In the genomic region with DNA sequence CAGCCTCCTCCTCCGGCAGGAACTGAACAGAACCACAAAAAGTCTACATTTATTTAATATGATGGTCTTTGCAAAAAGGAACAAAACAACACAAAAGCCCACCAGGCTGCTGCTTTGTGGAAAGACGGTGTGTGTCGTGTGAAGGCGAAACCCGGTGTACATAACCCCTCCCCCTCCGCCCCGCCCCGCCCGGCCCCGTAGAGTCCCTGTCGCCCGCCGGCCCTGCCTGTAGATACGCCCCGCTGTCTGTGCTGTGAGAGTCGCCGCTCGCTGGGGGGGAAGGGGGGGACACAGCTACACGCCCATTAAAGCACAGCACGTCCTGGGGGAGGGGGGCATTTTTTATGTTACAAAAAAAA, we compare ENCODE assay signal across 8 cellular contexts.
DNase-seq lines count a peak whose midpoint lies in the region; ATAC-seq and TF ChIP-seq lines count a peak whose summit lies in the region.

No MANE protein-coding gene starts in this region.

- no peak for TF ChIP-seq POLR2A in GM18505 (IDR thresholded peaks at IDR 0.05; ENCODE audit: borderline replicate concordance, extremely low read depth, insufficient read depth, insufficient read length)

- no peaks in the 10 kb centered on the region for H3K79me2 ChIP-seq in neural cell (replicated peaks; ENCODE audit: insufficient read depth, low read length)

- TF ChIP-seq RAD21 in neural cell (conservative IDR thresholded peaks at IDR 0.05): no peak

- TF ChIP-seq CTCF in neural cell (IDR thresholded peaks at IDR 0.05; ENCODE audit: poor library complexity, severe bottlenecking) (no peak), RWPE1 (conservative IDR thresholded peaks at IDR 0.05; ENCODE audit: low read depth) (no peak)

- H3K27ac Mint-ChIP-seq in central memory CD8-positive, alpha-beta T cell (ENCODE audit: low read depth): peak overlapping the region; percentile 18

- H3K27me3 ChIP-seq in neural cell (ENCODE audit: insufficient read depth, low read depth, low read length): peaks cover 100% of the 10 kb centered on the region

- DNase-seq in DMS114 treated with DMSO at 0.1 percent for 48 hours (lab: John Stamatoyannopoulos, UW; ENCODE audit: unreplicated experiment): peak; percentile 12
- peak; percentile 10 for DNase-seq in NCI-H510A treated with DMSO at 0.1 percent for 48 hours (lab: John Stamatoyannopoulos, UW)
- DNase-seq in central memory CD8-positive, alpha-beta T cell (ENCODE audit: low spot score in 2 of 2): no peak
- DNase-seq in RWPE1 (ENCODE audit: low spot score): no peak

- H3K36me3 ChIP-seq in neural cell (ENCODE audit: insufficient read depth, low read length): no peaks in the 10 kb centered on the region

- TF ChIP-seq EP300 in neural cell (conservative IDR thresholded peaks at IDR 0.05; ENCODE audit: poor library complexity, severe bottlenecking): no peak

- H4K20me1 ChIP-seq in neural cell (ENCODE audit: insufficient read depth): no peaks in the 10 kb centered on the region

- peaks cover 29% of the 10 kb centered on the region for H3K4me1 Mint-ChIP-seq in central memory CD8-positive, alpha-beta T cell

- H3K4me3 Mint-ChIP-seq in central memory CD8-positive, alpha-beta T cell: peak overlapping the region; percentile 83

- POLR2A ChIA-PET in RWPE1 (lab: Yijun Ruan, JAX; ENCODE audit: low non-redundant PET): no interaction called here

- H3K27ac ChIP-seq in neural cell (ENCODE audit: low read length): no peak overlapping the region
- H3K27ac ChIP-seq in RWPE1: no peak overlapping the region

- no peak overlapping the region for H3K4me2 ChIP-seq in neural cell (ENCODE audit: low read length)

- CTCF ChIA-PET in RWPE1 (lab: Yijun Ruan, JAX): interaction anchor here (0.6 to 1.8 kb wide), 4 partner anchors 50 to 1405 kb away, joined by 3 to 7 read pairs (median 4); no protein-coding TSS in a partner anchor

- no peak overlapping the region for H2AFZ ChIP-seq in neural cell (ENCODE audit: low read depth, low read length)

- no peaks in the 10 kb centered on the region for H3K9me2 ChIP-seq in neural cell (ENCODE audit: insufficient read depth, low read length)

- no peak overlapping the region for H3K9ac ChIP-seq in neural cell (ENCODE audit: low read length)

- H3K9me3 Mint-ChIP-seq in central memory CD8-positive, alpha-beta T cell: no peaks in the 10 kb centered on the region

- H3K27me3 Mint-ChIP-seq in central memory CD8-positive, alpha-beta T cell: peaks cover 24% of the 10 kb centered on the region

- no peaks in the 10 kb centered on the region for H3K9me3 ChIP-seq in neural cell (ENCODE audit: low read length)

- peak overlapping the region; percentile 65 for H3K4me3 ChIP-seq in neural cell (ENCODE audit: low read length)

- H3F3A ChIP-seq in neural cell (ENCODE audit: insufficient read depth, low read length, poor library complexity, severe bottlenecking): no peaks in the 10 kb centered on the region

- peak; percentile 47 for ATAC-seq in central memory CD8-positive, alpha-beta T cell (replicated peaks; ENCODE audit: extremely low read depth, poor library complexity, severe bottlenecking)
- no peak for ATAC-seq in GM18505 (IDR thresholded peaks at IDR 0.05; ENCODE audit: unreplicated experiment)
- ATAC-seq in GM19023 (IDR thresholded peaks at IDR 0.05; ENCODE audit: unreplicated experiment): no peak
- no peak for ATAC-seq in HG03520 (IDR thresholded peaks at IDR 0.05; ENCODE audit: unreplicated experiment)

- peaks cover 2% of the 10 kb centered on the region for H3K36me3 Mint-ChIP-seq in central memory CD8-positive, alpha-beta T cell (ENCODE audit: insufficient read depth)

TF ChIP-seq in neural cell, 6 proteins besides CTCF, POLR2A, EP300 and RAD21:
- no peak for TF ChIP-seq EZH2 (IDR thresholded peaks at IDR 0.05; ENCODE audit: borderline replicate concordance, insufficient read depth, low read length, poor library complexity, severe bottlenecking)
- no peak for TF ChIP-seq POLR2AphosphoS5 (IDR thresholded peaks at IDR 0.05)
- no peak for TF ChIP-seq REST (IDR thresholded peaks at IDR 0.05; ENCODE audit: borderline replicate concordance)
- no peak for TF ChIP-seq TAF1 (IDR thresholded peaks at IDR 0.05; ENCODE audit: low read depth)
- TF ChIP-seq MXI1 (conservative IDR thresholded peaks at IDR 0.05; ENCODE audit: poor library complexity, severe bottlenecking): no peak
- no peak for TF ChIP-seq SMC3 (conservative IDR thresholded peaks at IDR 0.05; ENCODE audit: poor library complexity)

Comparison
In these comparisons a context has a peak if more than half of its experiments do, and no peak if none do; other contexts are left out.
1. DNase-seq: peak in DMS114 treated with DMSO at 0.1 percent for 48 hours (single experiment) and NCI-H510A treated with DMSO at 0.1 percent for 48 hours (single experiment); none in central memory CD8-positive, alpha-beta T cell (0 of 2) and RWPE1 (single experiment).